ENCODE assay signal across 8 cellular contexts in the genomic region with DNA sequence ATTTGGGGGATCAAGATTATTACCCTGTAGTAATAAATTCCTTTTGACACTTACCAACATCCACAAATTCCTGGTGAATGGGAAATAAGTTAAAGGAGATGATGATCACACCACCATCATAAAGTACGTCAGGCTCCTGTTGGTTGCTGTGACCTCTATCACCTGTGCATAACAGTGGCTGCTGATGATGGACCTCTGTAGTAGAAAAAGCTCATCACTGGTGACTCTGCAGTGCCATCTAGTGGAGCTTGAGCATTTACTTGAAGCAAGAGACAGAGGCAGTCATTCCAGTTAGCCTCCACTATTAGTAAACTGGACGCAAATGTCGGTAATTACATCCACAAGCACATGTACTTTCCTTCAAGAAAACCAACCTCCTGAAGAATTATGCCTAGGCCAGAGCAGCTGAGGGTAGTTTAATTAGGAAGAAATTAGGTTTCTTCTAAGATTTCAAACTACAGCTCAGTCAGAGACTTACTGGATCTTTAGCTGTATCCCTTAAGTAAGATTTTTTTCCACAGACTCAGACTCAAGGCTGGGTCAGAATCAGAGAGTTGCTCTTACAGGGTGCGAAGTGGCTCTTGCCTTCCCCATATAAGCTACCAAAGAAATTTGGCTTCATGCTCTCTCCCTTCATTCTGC. TPM values are rescaled to one million over a fixed set of nuclear protein-coding genes. Genes with fewer than 3 reads are reported as not detected.
DNase-seq lines count a peak whose midpoint lies in the region; ATAC-seq and TF ChIP-seq lines count a peak whose summit lies in the region.

No MANE protein-coding gene starts in this region.

- no CpG with 5 or more reads among the region's 4 CpGs for WGBS in neuronal stem cell (ENCODE audit: extremely low coverage in 2 of 2, insufficient read length in 2 of 2, insufficient replicate concordance in 1 of 2), 2 donors

- no peaks in the 10 kb centered on the region for H3K79me2 ChIP-seq in OCI-LY1 (ENCODE audit: insufficient read depth, low read length)

- H3K4ac ChIP-seq in neuronal stem cell (ENCODE audit: low read length): no peak overlapping the region

- in situ Hi-C loops in KBM-7 (cut with MboI; ENCODE audit: low pct_unique_long_range_greater_than_20kb, low sequenced_read_pairs): loop anchor here (25.0 kb wide), 1 partner anchor 720 kb away; no protein-coding TSS in a partner anchor

- DNase-seq in COR-L47 (lab: John Stamatoyannopoulos, UW) (peak; percentile 85), KBM-7 (peak; percentile 84), activated T-cell treated with anti-CD3 and anti-CD28 coated beads for 48 hours (ENCODE audit: low read depth) (peak; percentile 40), fibroblast of mammary gland (ENCODE audit: low read depth) (peak; percentile 96), neuronal stem cell (ENCODE audit: low spot score) (peak; percentile 82), thoracic aorta (ENCODE audit: low spot score) (peak; percentile 35)

- H3K27ac ChIP-seq in OCI-LY1 (ENCODE audit: low read depth, low read length, poor library complexity, severe bottlenecking): no peak overlapping the region
- no peak overlapping the region for H3K27ac ChIP-seq in neuronal stem cell (replicated peaks; ENCODE audit: low read length)
- H3K27ac ChIP-seq in thoracic aorta: peak overlapping the region; percentile 27 to 60

- TF ChIP-seq CTCF in OCI-LY1 (IDR thresholded peaks at IDR 0.05; ENCODE audit: low read length): peak; percentile 86
- TF ChIP-seq CTCF in fibroblast of mammary gland (conservative IDR thresholded peaks at IDR 0.05; ENCODE audit: control insufficient read depth, insufficient read depth, low read depth, low read length): peak; percentile 93
- TF ChIP-seq CTCF in thoracic aorta (IDR thresholded peaks at IDR 0.05): peak; percentile 85

- H2AFZ ChIP-seq in OCI-LY1 (ENCODE audit: low read length) (no peak overlapping the region), neuronal stem cell (ENCODE audit: low read length) (no peak overlapping the region)

- H2AK5ac ChIP-seq in neuronal stem cell (ENCODE audit: low read depth, low read length): no peak overlapping the region

- H3K4me2 ChIP-seq in OCI-LY1 (ENCODE audit: low read length) (no peak overlapping the region), neuronal stem cell (ENCODE audit: insufficient read depth, low read length, poor library complexity, severe bottlenecking) (no peak overlapping the region)

- no peak overlapping the region for H3K23ac ChIP-seq in neuronal stem cell (ENCODE audit: low read depth, low read length, poor library complexity)

- H2BK15ac ChIP-seq in neuronal stem cell (ENCODE audit: low read length): no peak overlapping the region

- ATAC-seq in GM19467 (IDR thresholded peaks at IDR 0.05; ENCODE audit: unreplicated experiment): peak; percentile 84
- peak; percentile 59 for ATAC-seq in thoracic aorta (ENCODE audit: insufficient number of reproducible peaks, low FRiP score, low read depth)

- H3K9me3 ChIP-seq in OCI-LY1 (ENCODE audit: low read length) (no peaks in the 10 kb centered on the region), neuronal stem cell (replicated peaks in 1 of 2; ENCODE audit: control insufficient read depth in 2 of 2, insufficient read depth in 1 of 2, low read depth in 1 of 2, low read length in 2 of 2) (no peaks in the 10 kb centered on the region), thoracic aorta (no peaks in the 10 kb centered on the region)

- H3K36me3 ChIP-seq in OCI-LY1 (ENCODE audit: insufficient read depth, low read length): no peaks in the 10 kb centered on the region
- H3K36me3 ChIP-seq in neuronal stem cell (replicated peaks in 1 of 2; ENCODE audit: control insufficient read depth in 2 of 2, insufficient read depth in 2 of 2, low read length in 2 of 2): peaks cover 4 to 96% of the 10 kb centered on the region in 2 donors
- H3K36me3 ChIP-seq in thoracic aorta: no peaks in the 10 kb centered on the region

- no peak overlapping the region for H3K9ac ChIP-seq in OCI-LY1 (ENCODE audit: low read length)
- H3K9ac ChIP-seq in neuronal stem cell (ENCODE audit: low read depth, low read length, poor library complexity): no peak overlapping the region

- no peak overlapping the region for H3K18ac ChIP-seq in neuronal stem cell (ENCODE audit: low read length)

- H2BK120ac ChIP-seq in neuronal stem cell (ENCODE audit: low read depth, low read length): no peak overlapping the region

- no peaks in the 10 kb centered on the region for H4K20me1 ChIP-seq in OCI-LY1 (ENCODE audit: insufficient read depth, low read length)

- no peaks in the 10 kb centered on the region for H3F3A ChIP-seq in OCI-LY1 (ENCODE audit: insufficient read depth, low read length)

- H3K9me2 ChIP-seq in OCI-LY1 (ENCODE audit: low read depth, low read length): no peaks in the 10 kb centered on the region

- H4K91ac ChIP-seq in neuronal stem cell (ENCODE audit: low read depth, low read length, poor library complexity): no peak overlapping the region

- H2BK5ac ChIP-seq in neuronal stem cell (ENCODE audit: low read length): no peak overlapping the region

- no peaks in the 10 kb centered on the region for H3K79me1 ChIP-seq in neuronal stem cell (ENCODE audit: low read depth, low read length)

- H3K4me1 ChIP-seq in OCI-LY1 (ENCODE audit: insufficient read depth, low read length, severe bottlenecking) (no peaks in the 10 kb centered on the region), neuronal stem cell (ENCODE audit: control insufficient read depth in 2 of 2, insufficient read depth in 1 of 2, low read depth in 1 of 2, low read length in 2 of 2) (no peaks in the 10 kb centered on the region), thoracic aorta (ENCODE audit: control insufficient read depth in 1 of 2, low read depth in 2 of 2) (peaks cover 4 to 23% of the 10 kb centered on the region in 2 donors)

- no peak overlapping the region for H3K14ac ChIP-seq in neuronal stem cell (ENCODE audit: low read length)

- H3K4me3 ChIP-seq in OCI-LY1 (ENCODE audit: low read depth, low read length, poor library complexity, severe bottlenecking) (no peak overlapping the region), fibroblast of mammary gland (ENCODE audit: control insufficient read depth, low read depth, low read length) (no peak overlapping the region), neuronal stem cell (ENCODE audit: low read length in 2 of 2) (no peak overlapping the region), thoracic aorta (no peak overlapping the region)

- H4K8ac ChIP-seq in neuronal stem cell (ENCODE audit: low read depth, low read length): no peak overlapping the region

- H2BK12ac ChIP-seq in neuronal stem cell (ENCODE audit: low read length): no peak overlapping the region

- H3K27me3 ChIP-seq in OCI-LY1 (ENCODE audit: insufficient read depth, low read length) (no peaks in the 10 kb centered on the region; the same call in 1 of the 2 replicates), neuronal stem cell (ENCODE audit: control insufficient read depth in 3 of 3, insufficient read depth in 3 of 3, low read depth in 1 of 3, low read length in 3 of 3) (no peaks in the 10 kb centered on the region), thoracic aorta (replicated peaks; ENCODE audit: insufficient read depth) (no peaks in the 10 kb centered on the region)

RNA-seq across cellular contexts. Expression of a gene that starts 39.3 kb away (rescaled TPM):
- polyA plus RNA-seq in neuronal stem cell (2013, experiment 1 of 2): 11.7 TPM
- polyA plus RNA-seq in neuronal stem cell (2013, experiment 2 of 2): 12.1 TPM
- 10 to 100 TPM; 19.0 to 23.7 TPM for total RNA-seq in thoracic aorta

Comparison
In these comparisons a context has a peak if more than half of its experiments do, and no peak if none do; other contexts are left out.
1. DNase-seq: peak in every context shown above with its lines; median percentile 96 in fibroblast of mammary gland; 85 in COR-L47; 84 in KBM-7; 82 in neuronal stem cell; 40 in activated T-cell treated with anti-CD3 and anti-CD28 coated beads for 48 hours; 35 in thoracic aorta.
2. H3K27ac ChIP-seq: peak in thoracic aorta (2 of 2); none in OCI-LY1 (single experiment) and neuronal stem cell (single experiment).
3. Peak in every context shown above with its lines, with median percentiles within 50 percentile points of each other: CTCF ChIP-seq.